Comparison of ENCODE assay signal across 22 cellular contexts in genomic region chr15:71567173-71567572, GRCh38.
DNase-seq lines count a peak whose midpoint lies in the region; ATAC-seq, FAIRE-seq and TF ChIP-seq lines count a peak whose summit lies in the region.
"Had no signal": no experiment of that assay in that cellular context is flagged by ENCODE, and none has a peak within 500 bp of the region (broad histone marks: within the 10 kb centered on the region; RNA-seq: fewer than 3 reads in every experiment).

No MANE protein-coding gene starts in this region.

- H3K27me3 ChIP-seq in esophagus squamous epithelium, result no peaks in the 10 kb centered on the region

- no peak for FAIRE-seq in A549 (lab: Jason Lieb, UNC)
- FAIRE-seq: D721Med, GM12878, GM19239, H1 had no signal

- no peak for TF ChIP-seq RAD21 in A549 (conservative IDR thresholded peaks at IDR 0.05 in 1 of 2, IDR thresholded peaks at IDR 0.05 in 1 of 2)

- POLR2A ChIA-PET in A549 (lab: Yijun Ruan, JAX), result no interaction called here

- peaks cover 16% of the 10 kb centered on the region for H3K4me1 Mint-ChIP-seq in type B pancreatic cell (ENCODE audit: unreplicated experiment)
- H3K4me1 Mint-ChIP-seq: CD4-positive, CD25-positive, alpha-beta regulatory T cell had no signal

- WGBS in A549 (ENCODE audit: missing lambda C conversion rate), result 91% methylated on average over 3 of the region's 3 CpGs
- WGBS in esophagus squamous epithelium, 2 donors, result 50 to 70% methylated on average over 3 of the region's 3 CpGs

- H3K36me3 Mint-ChIP-seq in type B pancreatic cell, result no peaks in the 10 kb centered on the region
- H3K36me3 Mint-ChIP-seq: CD4-positive, CD25-positive, alpha-beta regulatory T cell; CD8-positive, alpha-beta T cell had no signal

- H3K27ac Mint-ChIP-seq in type B pancreatic cell, result peak overlapping the region; percentile 10
- H3K27ac Mint-ChIP-seq: CD4-positive, CD25-positive, alpha-beta regulatory T cell; CD8-positive, alpha-beta T cell had no signal

- H3K27ac ChIP-seq in A549 (no peak overlapping the region), esophagus squamous epithelium (peak overlapping the region in 3 of 4 donors; percentile 21 to 70 (median 59))
- H3K27ac ChIP-seq: C4-2B, GM23248 had no signal

- ATAC-seq in Right ventricle myocardium inferior, result peak; percentile 39
- ATAC-seq in A549, result peak; percentile 27 to 35; a peak in 1 of 6 replicates
- ATAC-seq: CD8-positive, alpha-beta T cell; GM12878 had no signal

- H3K4me3 Mint-ChIP-seq in type B pancreatic cell, result no peak overlapping the region
- H3K4me3 Mint-ChIP-seq: CD4-positive, CD25-positive, alpha-beta regulatory T cell; CD8-positive, alpha-beta T cell had no signal

- H3K4me3 ChIP-seq in A549 (no peak overlapping the region), esophagus squamous epithelium (no peak overlapping the region)
- H3K4me3 ChIP-seq: GM12878, GM23248 had no signal

- no peak for TF ChIP-seq POLR2A in A549 (IDR thresholded peaks at IDR 0.05; ENCODE audit: low read length)
- TF ChIP-seq POLR2A in esophagus squamous epithelium (IDR thresholded peaks at IDR 0.05), result no peak

- DNase-seq in Right ventricle myocardium inferior (ENCODE audit: missing footprints) (no peak), cardiac septum (ENCODE audit: low spot score) (no peak), A549 (ENCODE audit: low read depth in 1 of 2, low spot score in 1 of 2) (no peak), esophagus squamous epithelium (lab: John Stamatoyannopoulos, UW) (no peak), type B pancreatic cell (ENCODE audit: extremely low spot score, unreplicated experiment) (no peak), iPS-NIHi11 (ENCODE audit: low spot score) (no peak), MV-4-11 (lab: John Stamatoyannopoulos, UW) (no peak)
- DNase-seq: 8988T; CD4-positive, CD25-positive, alpha-beta regulatory T cell; CD8-positive, alpha-beta T cell; DMS 273 treated with DMSO at 0.1 percent for 48 hours; DMS79; EL; GDM1; GM23248; H7; HCEC 1CT had no signal

- CTCF ChIA-PET in A549 (lab: Yijun Ruan, JAX), result interaction anchor here (1.1 kb wide), 1 partner anchor 9 kb away, joined by 4 read pairs; no protein-coding TSS in a partner anchor

- H3K4me2 ChIP-seq in A549, result no peak overlapping the region

- H3K9me3 ChIP-seq in A549 (no peaks in the 10 kb centered on the region), esophagus squamous epithelium (no peaks in the 10 kb centered on the region)

- H3K27me3 Mint-ChIP-seq in type B pancreatic cell, result no peaks in the 10 kb centered on the region

- no peaks in the 10 kb centered on the region for H3K36me3 ChIP-seq in esophagus squamous epithelium

- no peaks in the 10 kb centered on the region for H3K9me3 Mint-ChIP-seq in type B pancreatic cell
- H3K9me3 Mint-ChIP-seq: CD8-positive, alpha-beta T cell had no signal

- no peak for TF ChIP-seq CTCF in A549 (IDR thresholded peaks at IDR 0.05)
- no peak for TF ChIP-seq CTCF in esophagus squamous epithelium (IDR thresholded peaks at IDR 0.05)
- TF ChIP-seq CTCF in type B pancreatic cell (conservative IDR thresholded peaks at IDR 0.05), result no peak

- no peak for TF ChIP-seq EP300 in A549 (IDR thresholded peaks at IDR 0.05)

- peaks cover 13% of the 10 kb centered on the region for H3K4me1 ChIP-seq in A549
- H3K4me1 ChIP-seq in esophagus squamous epithelium, result peaks cover 3 to 79% (median 20%) of the 10 kb centered on the region in 3 donors

- intact Hi-C loops in Right ventricle myocardium inferior (cut with DNase I), result no loop called here
- intact Hi-C loops in cardiac septum (cut with DNase I), result no loop called here
- intact Hi-C loops in esophagus squamous epithelium (cut with DNase I), result no loop called here

TF ChIP-seq in A549, 52 proteins besides CTCF, POLR2A, EP300 and RAD21:
- TF ChIP-seq FOSL2 (IDR thresholded peaks at IDR 0.05), result no peak
- TF ChIP-seq FOSL2 (CRISPR knock-in tag; IDR thresholded peaks at IDR 0.05), result no peak
- TF ChIP-seq MYC (IDR thresholded peaks at IDR 0.05; ENCODE audit: borderline replicate concordance, low read length), result no peak
- TF ChIP-seq CHD4 (IDR thresholded peaks at IDR 0.05; ENCODE audit: borderline replicate concordance), result no peak
- TF ChIP-seq HMGXB4 (CRISPR knock-in tag; IDR thresholded peaks at IDR 0.05; ENCODE audit: borderline replicate concordance), result no peak
- no peak for TF ChIP-seq HES2 (IDR thresholded peaks at IDR 0.05)
- no peak for TF ChIP-seq RNF2 (IDR thresholded peaks at IDR 0.05; ENCODE audit: borderline replicate concordance, low read depth)
- TF ChIP-seq ELK1 (IDR thresholded peaks at IDR 0.05; ENCODE audit: low read depth, low read length), result no peak
- TF ChIP-seq CHD2 (IDR thresholded peaks at IDR 0.05; ENCODE audit: low read length, partially characterized antibody), result no peak

Comparison
In these comparisons a context has a peak if more than half of its experiments do, and no peak if none do; other contexts are left out.
1. H3K27ac ChIP-seq: peak in esophagus squamous epithelium (3 of 4); none in A549 (0 of 2).